8 cellular contexts compared by ENCODE assay signal in the genomic region with DNA sequence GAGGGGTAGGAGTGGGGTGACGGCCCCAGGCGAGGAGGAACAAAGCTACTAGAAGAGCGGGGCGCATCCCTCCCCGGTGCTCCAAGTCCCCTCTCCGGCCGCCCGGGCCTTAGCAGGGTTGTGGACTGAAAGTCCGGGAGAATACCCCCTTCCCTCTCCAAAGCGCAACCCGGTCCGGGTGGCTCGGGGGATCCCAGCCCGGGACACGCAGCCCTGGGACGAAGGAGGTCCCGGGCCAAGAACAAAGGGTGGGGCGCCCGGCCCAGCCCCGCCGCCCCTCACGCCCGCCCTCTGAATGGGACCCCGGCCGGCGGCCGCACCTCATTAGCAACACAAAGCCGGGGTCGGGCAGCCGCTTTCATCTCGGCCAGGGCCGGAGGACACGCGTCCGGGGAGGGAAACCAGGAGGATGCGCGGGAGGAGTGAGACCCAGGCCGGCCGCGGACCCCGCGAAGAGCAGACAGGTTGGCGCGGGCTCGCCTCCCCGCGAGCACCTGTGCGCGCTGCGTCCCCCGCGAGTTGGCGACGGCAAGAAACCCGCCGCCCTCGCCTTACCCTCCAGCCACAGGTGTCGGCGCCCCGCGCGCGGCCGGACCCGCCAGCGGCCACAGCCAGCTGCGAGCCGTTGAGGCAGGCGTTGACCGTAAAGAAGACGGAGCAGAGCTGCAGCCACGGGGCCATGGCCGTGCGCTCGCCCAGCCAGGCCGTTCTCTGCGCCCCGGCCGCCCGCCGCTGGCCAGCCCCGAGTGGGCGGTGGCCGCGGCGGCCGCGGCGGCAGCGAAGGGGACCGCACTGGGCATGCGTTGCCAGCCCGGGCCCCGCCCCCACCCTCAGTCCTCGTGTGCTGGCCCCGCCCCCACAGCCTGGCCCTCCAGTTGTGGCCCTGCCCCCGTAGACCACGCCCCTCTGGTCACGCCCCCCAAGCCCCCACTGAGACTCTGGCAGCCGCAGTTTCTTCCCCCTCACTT. TPM values are rescaled to one million over a fixed set of nuclear protein-coding genes. Genes with fewer than 3 reads are reported as not detected.
A peak's percentile ranks its signal among the peaks of the same experiment; 100 is the strongest.
DNase-seq lines count a peak whose midpoint lies in the region; ATAC-seq and TF ChIP-seq lines count a peak whose summit lies in the region.

Gene IL17RD, minus strand, starts transcription at position 748 of the 968 bp plus-strand sequence. Its CDS starts 67 bp downstream, at position 681.

- intact Hi-C loops in right cardiac atrium (cut with DNase I): no loop called here

- TF ChIP-seq EP300 in Ishikawa (IDR thresholded peaks at IDR 0.05; ENCODE audit: borderline replicate concordance): no peak
- no peak for TF ChIP-seq EP300 in SK-N-SH (IDR thresholded peaks at IDR 0.05; ENCODE audit: borderline replicate concordance in 1 of 2, low read depth in 1 of 2, low read length in 1 of 2)

- CTCF ChIA-PET in SK-N-SH (lab: Yijun Ruan, JAX): interaction anchor here (0.9 to 6.0 kb wide), 11 partner anchors 11 to 170 kb away, joined by 3 to 49 read pairs (median 3); no protein-coding TSS in a partner anchor

- peak; percentile 92 to 94 for ATAC-seq in right cardiac atrium

- H4K20me1 ChIP-seq in SK-N-SH (ENCODE audit: insufficient read depth): no peaks in the 10 kb centered on the region

- H3K4me3 ChIP-seq in SK-N-SH (ENCODE audit: low read depth in 2 of 2, low read length in 1 of 2) (peak within 1 kb of the TSS; percentile 76 to 82), right cardiac atrium (ENCODE audit: low read length) (peak within 1 kb of the TSS; percentile 83)

- peaks cover 7 to 53% of the 10 kb centered on the region in 2 experiments; a peak in 2 of 4 replicates for H3K4me1 ChIP-seq in SK-N-SH (ENCODE audit: control insufficient read depth in 1 of 2, insufficient read depth in 2 of 2, low read depth in 1 of 2, low read length in 1 of 2)
- H3K4me1 ChIP-seq in right cardiac atrium (ENCODE audit: control insufficient read depth, insufficient read depth, low read length): peaks cover 7% of the 10 kb centered on the region

- no peaks in the 10 kb centered on the region for H3K9me3 ChIP-seq in SK-N-SH
- H3K9me3 ChIP-seq in right cardiac atrium (ENCODE audit: control insufficient read depth, low read length): no peaks in the 10 kb centered on the region

- H3K79me2 ChIP-seq in SK-N-SH (ENCODE audit: insufficient read depth): no peaks in the 10 kb centered on the region

- DNase-seq in NCI-H1417 (lab: John Stamatoyannopoulos, UW) (peak; percentile 54 to 85 (median 80)), NCI-H1417 treated with DMSO at 0.1 percent for 48 hours (lab: John Stamatoyannopoulos, UW) (no peak), SK-N-SH (peak; percentile 98), amygdala (lab: John Stamatoyannopoulos, UW) (peak in 44 of 56 donors; percentile 11 to 76 (median 44)), right cardiac atrium (peak; percentile 85 to 94 (median 93)), pulmonary artery endothelial cell (ENCODE audit: low read depth, low spot score) (peak; percentile 32), cortex of kidney (lab: John Stamatoyannopoulos, UW) (no peak)

- H3K9me2 ChIP-seq in SK-N-SH: no peaks in the 10 kb centered on the region

- TF ChIP-seq CTCF in SK-N-SH (IDR thresholded peaks at IDR 0.05): no peak

- TF ChIP-seq RAD21 in Ishikawa (IDR thresholded peaks at IDR 0.05; ENCODE audit: low read depth): no peak
- no peak for TF ChIP-seq RAD21 in SK-N-SH (IDR thresholded peaks at IDR 0.05; ENCODE audit: low read length)

- H3F3A ChIP-seq in SK-N-SH (replicated peaks; ENCODE audit: insufficient read depth): no peaks in the 10 kb centered on the region

- H3K4me2 ChIP-seq in SK-N-SH: peak within 1 kb of the TSS; percentile 95

- peak within 1 kb of the TSS; percentile 83; the same call in 1 of the 2 replicates for H2AFZ ChIP-seq in SK-N-SH (ENCODE audit: low read depth)

- POLR2A ChIA-PET in SK-N-SH (lab: Yijun Ruan, JAX): interaction anchor here (0.6 to 1.7 kb wide), 8 partner anchors 29 to 55 kb away, joined by 3 to 12 read pairs (median 3); no protein-coding TSS in a partner anchor

- peak within 1 kb of the TSS; percentile 15; the same call in 1 of the 2 replicates for H3K9ac ChIP-seq in SK-N-SH

- H3K27me3 ChIP-seq in SK-N-SH (ENCODE audit: insufficient read depth) (peaks cover 15% of the 10 kb centered on the region; the same call in 1 of the 2 replicates), right cardiac atrium (ENCODE audit: control insufficient read depth, insufficient read depth) (no peaks in the 10 kb centered on the region)

- no peaks in the 10 kb centered on the region for H3K36me3 ChIP-seq in SK-N-SH (replicated peaks in 1 of 2; ENCODE audit: control insufficient read depth in 1 of 2, insufficient read depth in 2 of 2, low read length in 1 of 2)

- peak within 1 kb of the TSS in 1 of 2 experiments; percentile 99; a peak in 2 of 4 replicates for H3K27ac ChIP-seq in SK-N-SH (ENCODE audit: low read depth in 2 of 2, low read length in 1 of 2)
- no peak within 1 kb of the TSS for H3K27ac ChIP-seq in right cardiac atrium (ENCODE audit: low read length)

- WGBS in SK-N-SH (ENCODE audit: low lambda C conversion rate): 2% methylated on average over 27 of the region's 100 CpGs
- under 1% methylated on average over 100 of the region's 100 CpGs for WGBS in right cardiac atrium

TF ChIP-seq in Ishikawa, 13 proteins besides CTCF, POLR2A, EP300 and RAD21 (continues in another document):
- no peak for TF ChIP-seq FOXM1 (IDR thresholded peaks at IDR 0.05; ENCODE audit: borderline replicate concordance, low read depth)
- TF ChIP-seq REST (IDR thresholded peaks at IDR 0.05; ENCODE audit: low read depth): 0 out of 2 replicates have a peak, but pooled peaks have one; percentile 10
- no peak for TF ChIP-seq NFIC (IDR thresholded peaks at IDR 0.05)
- no peak for TF ChIP-seq CREB1 (IDR thresholded peaks at IDR 0.05; ENCODE audit: low read depth)
- peak; percentile 21; the same call in 1 of the 2 replicates for TF ChIP-seq TAF1 (IDR thresholded peaks at IDR 0.05; ENCODE audit: low read depth)

TF ChIP-seq in SK-N-SH, 30 proteins besides CTCF, POLR2A, EP300 and RAD21:
- TF ChIP-seq SIN3A (IDR thresholded peaks at IDR 0.05; ENCODE audit: borderline replicate concordance, low read depth, low read length) (0 out of 2 replicates have a peak, but pooled peaks have one; percentile 16), NRF1 (IDR thresholded peaks at IDR 0.05; ENCODE audit: low read depth, low read length) (peak; percentile 71), MXI1 (IDR thresholded peaks at IDR 0.05; ENCODE audit: low read depth, low read length) (0 out of 2 replicates have a peak, but pooled peaks have one; percentile 40), REST (IDR thresholded peaks at IDR 0.05; ENCODE audit: low read depth, low read length) (no peak), RXRA (IDR thresholded peaks at IDR 0.05; ENCODE audit: borderline replicate concordance, low read depth) (no peak), USF1 (IDR thresholded peaks at IDR 0.05; ENCODE audit: borderline replicate concordance, low read depth) (no peak)

RNA-seq across cellular contexts. Expression of gene IL17RD, which starts in this region (rescaled TPM):
- polyA plus RNA-seq in SK-N-SH (2012; rRNA removed): 2.4 and 3.6 TPM in 2 replicates
- 3.4 and 4.5 TPM in 2 replicates for polyA plus RNA-seq in SK-N-SH (2012; cell fraction: cytosol; rRNA removed)
- 2.5 TPM in 2 replicates for polyA plus RNA-seq in SK-N-SH (2012; cell fraction: nucleus; rRNA removed)
- 1 to 10 TPM; 1.5 to 2.8 (median 2.3) TPM for total RNA-seq in right cardiac atrium
- 0.59 TPM for polyA plus RNA-seq in right cardiac atrium
- 1.5 and 1.8 TPM in 2 replicates for total RNA-seq in pulmonary artery endothelial cell

Comparison
In these comparisons a context has a peak if more than half of its experiments do, and no peak if none do; other contexts are left out.
1. DNase-seq: peak in NCI-H1417 (3 of 3), SK-N-SH (single experiment), amygdala (44 of 56), right cardiac atrium (3 of 3) and pulmonary artery endothelial cell (single experiment); none in NCI-H1417 treated with DMSO at 0.1 percent for 48 hours (single experiment) and cortex of kidney (single experiment).